Comparison of ENCODE assay signal across 9 cellular contexts in genomic region chr9:92328225-92328624, GRCh38. TPM values are rescaled to one million over a fixed set of nuclear protein-coding genes. Genes with fewer than 3 reads are reported as not detected.
DNase-seq lines count a peak whose midpoint lies in the region; ATAC-seq and TF ChIP-seq lines count a peak whose summit lies in the region.
"Had no signal": no experiment of that assay in that cellular context is flagged by ENCODE, and none has a peak within 500 bp of the region (broad histone marks: within the 10 kb centered on the region; RNA-seq: fewer than 3 reads in every experiment).

No MANE protein-coding gene starts in this region.

- H3K27me3 Mint-ChIP-seq in Calu3 (ENCODE audit: unreplicated experiment) = no peaks in the 10 kb centered on the region

- H3K23ac ChIP-seq in IMR-90 (ENCODE audit: low read depth, low read length) = no peak overlapping the region

- peaks cover 16 to 34% of the 10 kb centered on the region in 2 experiments for H3K79me1 ChIP-seq in IMR-90 (ENCODE audit: low read depth in 1 of 2, low read length in 2 of 2)

- in situ Hi-C loops in IMR-90 (cut with MboI; ENCODE audit: low sequenced_read_pairs) = loop anchor here (5.0 to 25.0 kb wide), 2 partner anchors 309 to 459 kb away; no protein-coding TSS in a partner anchor

- H3K4me1 Mint-ChIP-seq in Calu3 (ENCODE audit: low read depth, unreplicated experiment) = peaks cover 28% of the 10 kb centered on the region
- peaks cover 28% of the 10 kb centered on the region for H3K4me1 Mint-ChIP-seq in stimulated activated effector memory CD8-positive, alpha-beta T cell treated with anti-CD3 and anti-CD28 coated beads, Interleukin-12 subunit alpha, Interleukin-12 subunit beta, amount 100 ng/mL, for 72 hours

- dilution Hi-C loops in IMR-90 (cut with HindIII; ENCODE audit: low sequenced_read_pairs, unreplicated experiment) = no loop called here

- CTCF ChIA-PET in Calu3 (lab: Charles Lee) = interaction anchor here (0.6 to 1.1 kb wide), 3 partner anchors 111 to 305 kb away, joined by 3 to 8 read pairs (median 4); partner anchors contain the start of gene SPTLC1
- CTCF ChIA-PET in IMR-90 (lab: Yijun Ruan, JAX) = interaction anchor here (0.6 to 1.6 kb wide), 6 partner anchors 14 to 306 kb away, joined by 3 to 10 read pairs (median 3); no protein-coding TSS in a partner anchor

- no peak overlapping the region for H3K14ac ChIP-seq in IMR-90 (replicated peaks; ENCODE audit: low read depth, low read length)

- H3K18ac ChIP-seq in IMR-90 (ENCODE audit: low read depth, low read length) = no peak overlapping the region

- TF ChIP-seq RAD21 in IMR-90 (IDR thresholded peaks at IDR 0.05; ENCODE audit: low read length) = peak; percentile 69

- H3K9me3 Mint-ChIP-seq in Calu3 (ENCODE audit: low read depth, unreplicated experiment) = no peaks in the 10 kb centered on the region
- no peaks in the 10 kb centered on the region for H3K9me3 Mint-ChIP-seq in stimulated activated effector memory CD8-positive, alpha-beta T cell treated with anti-CD3 and anti-CD28 coated beads, Interleukin-12 subunit alpha, Interleukin-12 subunit beta, amount 100 ng/mL, for 72 hours
- H3K9me3 Mint-ChIP-seq: T-helper 1 cell treated with Interleukin-12 subunit alpha and Interleukin-12 subunit beta and Interleukin-4 antibody, amounts not matched to agents 30 μg/mL and 1 μg/mL, for 36 hours had no signal

- no peak overlapping the region for H2BK20ac ChIP-seq in IMR-90 (ENCODE audit: low read depth, low read length)

- no peaks in the 10 kb centered on the region for H4K20me1 ChIP-seq in IMR-90 (ENCODE audit: insufficient read depth, low read length)

- no peak overlapping the region for H2AK9ac ChIP-seq in IMR-90 (replicated peaks; ENCODE audit: low read depth, low read length, poor library complexity)

- no peaks in the 10 kb centered on the region; the same call in 1 of the 2 replicates for H3K4me1 ChIP-seq in IMR-90 (ENCODE audit: control insufficient read depth, insufficient read depth, low read length)

- no peak overlapping the region for H3K9ac ChIP-seq in IMR-90 (ENCODE audit: low read depth, low read length)

- no peaks in the 10 kb centered on the region for H3K36me3 ChIP-seq in IMR-90 (ENCODE audit: control insufficient read depth, insufficient read depth, low read length)

- no peak overlapping the region for H2BK120ac ChIP-seq in IMR-90 (ENCODE audit: low read depth, low read length)

- peaks cover 24% of the 10 kb centered on the region for H3K36me3 Mint-ChIP-seq in Calu3 (ENCODE audit: insufficient read depth, unreplicated experiment)
- H3K36me3 Mint-ChIP-seq in stimulated activated effector memory CD8-positive, alpha-beta T cell treated with anti-CD3 and anti-CD28 coated beads, Interleukin-12 subunit alpha, Interleukin-12 subunit beta, amount 100 ng/mL, for 72 hours = peaks cover 39% of the 10 kb centered on the region

- intact Hi-C loops in Calu3 (cut with micrococcal nuclease; ENCODE audit: unreplicated experiment) = loop anchor here (10.0 kb wide), 2 partner anchors 107 to 307 kb away; no protein-coding TSS in a partner anchor
- intact Hi-C loops in IMR-90 (cut with micrococcal nuclease) = loop anchor here (1.0 kb wide), 3 partner anchors 111 to 463 kb away; no protein-coding TSS in a partner anchor

- no peak overlapping the region for H2BK5ac ChIP-seq in IMR-90 (ENCODE audit: low read depth, low read length, poor library complexity, severe bottlenecking)

- H3K4ac ChIP-seq in IMR-90 (ENCODE audit: low read depth, low read length) = no peak overlapping the region

- POLR2A ChIA-PET in IMR-90 (lab: Charles Lee; ENCODE audit: unreplicated experiment) = no interaction called here

- H3K4me3 Mint-ChIP-seq in Calu3 (ENCODE audit: low read depth, unreplicated experiment) = no peak overlapping the region
- H3K4me3 Mint-ChIP-seq in stimulated activated effector memory CD8-positive, alpha-beta T cell treated with anti-CD3 and anti-CD28 coated beads, Interleukin-12 subunit alpha, Interleukin-12 subunit beta, amount 100 ng/mL, for 72 hours = no peak overlapping the region
- H3K4me3 Mint-ChIP-seq: T-helper 1 cell treated with Interleukin-12 subunit alpha and Interleukin-12 subunit beta and Interleukin-4 antibody, amounts not matched to agents 30 μg/mL and 1 μg/mL, for 36 hours had no signal

- H3K4me2 ChIP-seq in IMR-90 (ENCODE audit: low read depth, low read length) = no peak overlapping the region

- H4K8ac ChIP-seq in IMR-90 (ENCODE audit: low read depth in 2 of 2, low read length in 2 of 2) = no peak overlapping the region

- H3K27ac Mint-ChIP-seq in Calu3 (ENCODE audit: unreplicated experiment) = no peak overlapping the region
- no peak overlapping the region for H3K27ac Mint-ChIP-seq in stimulated activated effector memory CD8-positive, alpha-beta T cell treated with anti-CD3 and anti-CD28 coated beads, Interleukin-12 subunit alpha, Interleukin-12 subunit beta, amount 100 ng/mL, for 72 hours
- H3K27ac Mint-ChIP-seq: T-helper 1 cell treated with Interleukin-12 subunit alpha and Interleukin-12 subunit beta and Interleukin-4 antibody, amounts not matched to agents 30 μg/mL and 1 μg/mL, for 36 hours had no signal

- WGBS in IMR-90 (ENCODE audit: extremely low coverage in 2 of 2, insufficient read length in 1 of 2), 2 experiments = no CpG with 5 or more reads among the region's 2 CpGs

- DNase-seq in Calu3 = peak; percentile 0
- DNase-seq in IMR-90 = peak; percentile 78
- DNase-seq in SW480 (ENCODE audit: low spot score) = peak; percentile 48
- peak; percentile 76 for DNase-seq in iris pigment epithelial cell (ENCODE audit: low read depth)
- DNase-seq in stimulated activated effector memory CD8-positive, alpha-beta T cell treated with anti-CD3 and anti-CD28 coated beads, Interleukin-12 subunit alpha, Interleukin-12 subunit beta, amount 100 ng/mL, for 72 hours (ENCODE audit: low spot score in 2 of 2) = no peak

- H4K5ac ChIP-seq in IMR-90 (ENCODE audit: low read depth, low read length) = no peak overlapping the region

- H3K9me3 ChIP-seq in IMR-90 (ENCODE audit: control insufficient read depth, insufficient read depth, low read length) = no peaks in the 10 kb centered on the region

- no peak overlapping the region for H2AFZ ChIP-seq in IMR-90 (replicated peaks; ENCODE audit: low read length, poor library complexity)

- no peak overlapping the region for H3K56ac ChIP-seq in IMR-90 (ENCODE audit: extremely low read depth, insufficient read depth, low read length)

- H3K27me3 ChIP-seq in IMR-90 (ENCODE audit: control insufficient read depth, insufficient read depth, low read length) = no peaks in the 10 kb centered on the region

- H2AK5ac ChIP-seq in IMR-90 (ENCODE audit: low read depth, low read length) = no peak overlapping the region

- no peak overlapping the region for H2BK15ac ChIP-seq in IMR-90 (ENCODE audit: low read depth, low read length)

- H3K9me1 ChIP-seq in IMR-90 (ENCODE audit: insufficient read depth, low read length) = no peaks in the 10 kb centered on the region

- TF ChIP-seq POLR2A in IMR-90 (IDR thresholded peaks at IDR 0.05; ENCODE audit: low read depth, low read length) = no peak

- H3K27ac ChIP-seq in IMR-90 (ENCODE audit: insufficient read depth, low read length) = no peak overlapping the region

- H4K91ac ChIP-seq in IMR-90 (ENCODE audit: insufficient read depth, low read depth, low read length) = no peak overlapping the region

- H3K4me3 ChIP-seq in IMR-90 (ENCODE audit: insufficient read depth, low read depth, low read length) = no peak overlapping the region

- no TSS peak for BruUV-seq in Calu3 (replicated peaks; lab: Mats Ljungman, UMichigan)
- no TSS peak for BruUV-seq in IMR-90 (replicated peaks; lab: Mats Ljungman, UMichigan)

- peak; percentile 38 for ATAC-seq in IMR-90 (ENCODE audit: low read depth)
- ATAC-seq in HG03280 (IDR thresholded peaks at IDR 0.05; ENCODE audit: unreplicated experiment) = no peak
- ATAC-seq in stimulated activated effector memory CD8-positive, alpha-beta T cell treated with anti-CD3 and anti-CD28 coated beads, Interleukin-12 subunit alpha, Interleukin-12 subunit beta, amount 100 ng/mL, for 72 hours = no peak
- no peak for ATAC-seq in HG02763 (IDR thresholded peaks at IDR 0.05; ENCODE audit: unreplicated experiment)
- ATAC-seq in HG02642 (IDR thresholded peaks at IDR 0.05; ENCODE audit: poor library complexity, unreplicated experiment) = no peak

- TF ChIP-seq CTCF in Calu3 (IDR thresholded peaks at IDR 0.05; ENCODE audit: unreplicated experiment) (no peak), IMR-90 (conservative IDR thresholded peaks at IDR 0.05; ENCODE audit: low read depth, low read length) (peak; percentile 62)

TF ChIP-seq in IMR-90, 13 proteins besides CTCF, POLR2A, EP300 and RAD21:
- TF ChIP-seq CHD1 (IDR thresholded peaks at IDR 0.05; ENCODE audit: low read depth, low read length) = no peak
- peak; percentile 70 for TF ChIP-seq SMC3 (IDR thresholded peaks at IDR 0.05; ENCODE audit: low read depth, low read length)
- TF ChIP-seq RCOR1 (IDR thresholded peaks at IDR 0.05; ENCODE audit: insufficient replicate concordance, low read length) = no peak
TF ChIP-seq in IMR-90: peak in this region for 1.

RNA-seq across cellular contexts. Expression of gene CENPP, which starts 2.5 kb away (rescaled TPM):
- total RNA-seq in Calu3 (2022) = 5.3 and 7.2 TPM in 2 replicates
- total RNA-seq in IMR-90 (2012; rRNA removed) = 1.4 and 3.6 TPM in 2 replicates
- polyA plus RNA-seq in IMR-90 (2012; rRNA removed) = 0.90 and 2.0 TPM in 2 replicates
- polyA plus RNA-seq in IMR-90 (2012; cell fraction: cytosol; rRNA removed) = 0.32 and 0.49 TPM in 2 replicates
- polyA plus RNA-seq in IMR-90 (2012; cell fraction: nucleus; rRNA removed; ENCODE audit: low replicate concordance) = 1.2 TPM in 2 replicates

RNA-seq across cellular contexts. Expression of gene NOL8, which starts 3.1 kb away (rescaled TPM):
- 37.1 and 42.9 TPM in 2 replicates for total RNA-seq in Calu3 (2022)
- total RNA-seq in IMR-90 (2012; rRNA removed) = 18.3 and 23.6 TPM in 2 replicates
- 7.4 and 10.1 TPM in 2 replicates for polyA plus RNA-seq in IMR-90 (2012; rRNA removed)
- polyA plus RNA-seq in IMR-90 (2012; cell fraction: cytosol; rRNA removed) = 0.81 and 1.8 TPM in 2 replicates
- 1.8 and 19.2 TPM in 2 replicates for polyA plus RNA-seq in IMR-90 (2012; cell fraction: nucleus; rRNA removed; ENCODE audit: low replicate concordance)

RNA-seq across cellular contexts. Expression of gene IARS1, which starts 34.7 kb away (rescaled TPM):
- total RNA-seq in Calu3 (2022) = 130 TPM in 2 replicates
- total RNA-seq in IMR-90 (2012; rRNA removed) = 383 and 414 TPM in 2 replicates
- polyA plus RNA-seq in IMR-90 (2012; rRNA removed) = 64.1 and 85.3 TPM in 2 replicates
- polyA plus RNA-seq in IMR-90 (2012; cell fraction: cytosol; rRNA removed) = 24.0 and 35.8 TPM in 2 replicates
- 24.1 and 176 TPM in 2 replicates for polyA plus RNA-seq in IMR-90 (2012; cell fraction: nucleus; rRNA removed; ENCODE audit: low replicate concordance)

Comparison
In these comparisons a context has a peak if more than half of its experiments do, and no peak if none do; other contexts are left out.
1. DNase-seq: peak in Calu3 (single experiment), IMR-90 (single experiment), SW480 (single experiment) and iris pigment epithelial cell (single experiment); none in stimulated activated effector memory CD8-positive, alpha-beta T cell treated with anti-CD3 and anti-CD28 coated beads, Interleukin-12 subunit alpha, Interleukin-12 subunit beta, amount 100 ng/mL, for 72 hours (0 of 2).